ENCODE assay signal across 31 cellular contexts in genomic region chr6:6923605-6924004, GRCh38.
"Had no signal": no experiment of that assay in that cellular context is flagged by ENCODE, and none has a peak within 500 bp of the region (broad histone marks: within the 10 kb centered on the region; RNA-seq: fewer than 3 reads in every experiment).

No MANE protein-coding gene starts in this region.

- H3K36me3 Mint-ChIP-seq: activated naive CD8-positive, alpha-beta T cell; brain had no signal

- H3K9me3 ChIP-seq: breast epithelium, colonic mucosa, esophagus squamous epithelium had no signal

- H3K27me3 Mint-ChIP-seq: activated naive CD8-positive, alpha-beta T cell had no signal

- H3K27ac Mint-ChIP-seq: activated CD8-positive, alpha-beta T cell treated with anti-CD3 and anti-CD28 coated beads for 36 hours; activated naive CD8-positive, alpha-beta T cell; activated T-helper 17 cell treated with anti-CD3 and anti-CD28 coated beads, Interleukin-2, amount 50 U/mL, for 72 hours; brain; T-helper 17 cell; T-helper 2 cell treated with Interferon-gamma antibody and Interleukin-4, amounts not matched to agents 5 μg/mL and 100 μg/mL, for 36 hours had no signal

- H3K9me3 Mint-ChIP-seq: activated CD8-positive, alpha-beta T cell treated with anti-CD3 and anti-CD28 coated beads for 36 hours; activated T-cell treated with anti-CD3 and anti-CD28 coated beads, Interleukin-2, amount 50 U/mL, for 4 hours; T-helper 2 cell treated with Interferon-gamma antibody and Interleukin-4, amounts not matched to agents 5 μg/mL and 100 μg/mL, for 36 hours had no signal

- H3K27me3 ChIP-seq: breast epithelium, cardiac muscle cell, colonic mucosa, esophagus squamous epithelium had no signal

- H3K4me1 ChIP-seq: breast epithelium, colonic mucosa had no signal

- H3K4me3 ChIP-seq: breast epithelium, cardiac muscle cell, colonic mucosa, esophagus squamous epithelium had no signal

- DNase-seq: activated CD4-positive, alpha-beta T cell treated with anti-CD3 and anti-CD28 coated beads for 1 hour; activated CD4-positive, alpha-beta T cell treated with anti-CD3 and anti-CD28 coated beads for 4 hours; activated CD4-positive, alpha-beta T cell treated with anti-CD3 and anti-CD28 coated beads, Interleukin-2, amount 50 U/mL, for 1 hour; activated CD4-positive, alpha-beta T cell treated with anti-CD3 and anti-CD28 coated beads, Interleukin-2, amount 50 U/mL, for 48 hours; activated CD4-positive, CD25-positive, alpha-beta regulatory T cell; activated CD8-positive, alpha-beta memory T cell treated with anti-CD3 and anti-CD28 coated beads for 24 hours; activated CD8-positive, alpha-beta T cell treated with anti-CD3 and anti-CD28 coated beads for 36 hours; activated effector memory CD4-positive, alpha-beta T cell treated with Interleukin-2 at 50 U/mL for 16 hours; activated gamma-delta T cell treated with Interleukin-2 at 50 U/mL for 16 hours; activated naive CD4-positive, alpha-beta T cell treated with anti-CD3 and anti-CD28 coated beads, Interleukin-2, amount 50 U/mL, for 16 hours; activated naive CD4-positive, alpha-beta T cell treated with Interleukin-2 at 50 U/mL for 16 hours; activated T-cell treated with anti-CD3 and anti-CD28 coated beads, Interleukin-2, amount 50 U/mL, for 4 hours; amygdala; aorta; central memory CD4-positive, alpha-beta T cell; cerebellar nuclear complex; colonic mucosa; effector CD8-positive, alpha-beta T cell; esophagus squamous epithelium; foreskin melanocyte; head of caudate nucleus; T-helper 1 cell; T-helper 17 cell; T1000 had no signal

- H3K4me3 Mint-ChIP-seq: activated CD8-positive, alpha-beta T cell treated with anti-CD3 and anti-CD28 coated beads for 36 hours; activated naive CD8-positive, alpha-beta T cell; activated T-cell treated with anti-CD3 and anti-CD28 coated beads, Interleukin-2, amount 50 U/mL, for 4 hours; activated T-helper 17 cell treated with anti-CD3 and anti-CD28 coated beads, Interleukin-2, amount 50 U/mL, for 72 hours; brain; T-helper 17 cell; T-helper 2 cell treated with Interferon-gamma antibody and Interleukin-4, amounts not matched to agents 5 μg/mL and 100 μg/mL, for 36 hours had no signal

- H3K27ac ChIP-seq: breast epithelium, cardiac muscle cell, colonic mucosa, epithelial cell of prostate had no signal

- ATAC-seq: activated CD8-positive, alpha-beta T cell treated with anti-CD3 and anti-CD28 coated beads for 36 hours; activated T-cell treated with anti-CD3 and anti-CD28 coated beads, Interleukin-2, amount 50 U/mL, for 4 hours; activated T-helper 17 cell treated with anti-CD3 and anti-CD28 coated beads, Interleukin-2, amount 50 U/mL, for 72 hours; T-helper 17 cell had no signal

- H3K36me3 ChIP-seq: breast epithelium, cardiac muscle cell, colonic mucosa, esophagus squamous epithelium had no signal
